12 cellular contexts compared by ENCODE assay signal in genomic region chr11:111913031-111913861, GRCh38. TPM values are rescaled to one million over a fixed set of nuclear protein-coding genes. Genes with fewer than 3 reads are reported as not detected.
DNase-seq lines count a peak whose midpoint lies in the region; ATAC-seq lines count a peak whose summit lies in the region.
"Had no signal": no experiment of that assay in that cellular context is flagged by ENCODE, and none has a peak within 500 bp of the region (broad histone marks: within the 10 kb centered on the region; RNA-seq: fewer than 3 reads in every experiment).

No MANE protein-coding gene starts in this region.

- POLR2A ChIA-PET in naive thymus-derived CD8-positive, alpha-beta T cell (lab: Charles Lee): interaction anchor here (0.9 kb wide), 1 partner anchor 15 kb away, joined by 3 read pairs; no protein-coding TSS in a partner anchor

- H3K36me3 ChIP-seq in trophoblast cell (ENCODE audit: control insufficient read depth in 1 of 2, insufficient read depth in 2 of 2, low read length in 2 of 2): no peaks in the 10 kb centered on the region
- H3K36me3 ChIP-seq in effector memory CD4-positive, alpha-beta T cell (ENCODE audit: control insufficient read depth, insufficient read depth, low read length): no peaks in the 10 kb centered on the region

- H3K27me3 Mint-ChIP-seq in naive thymus-derived CD8-positive, alpha-beta T cell: peaks cover 28 to 76% (median 42%) of the 10 kb centered on the region in 5 donors

- peak overlapping the region in 1 of 10 donors; percentile 3 for H3K4me3 Mint-ChIP-seq in naive thymus-derived CD8-positive, alpha-beta T cell
- H3K4me3 Mint-ChIP-seq: activated naive CD8-positive, alpha-beta T cell treated with anti-CD3 and anti-CD28 coated beads, Interleukin-2, amount 10 ng/mL, durations not matched to agents 7 days and 5 days had no signal

- no peak overlapping the region for H3K27ac Mint-ChIP-seq in naive thymus-derived CD8-positive, alpha-beta T cell
- H3K27ac Mint-ChIP-seq: activated naive CD8-positive, alpha-beta T cell treated with anti-CD3 and anti-CD28 coated beads, Interleukin-2, amount 10 ng/mL, durations not matched to agents 7 days and 5 days had no signal

- H3K79me1 ChIP-seq in trophoblast cell (ENCODE audit: low read length): peaks cover 8% of the 10 kb centered on the region

- peak overlapping the region; percentile 100 for H3K27ac ChIP-seq in right cardiac atrium (ENCODE audit: low read length)
- no peak overlapping the region for H3K27ac ChIP-seq in trophoblast cell (ENCODE audit: low read depth, low read length)
- H3K27ac ChIP-seq in effector memory CD4-positive, alpha-beta T cell (ENCODE audit: insufficient read depth, low read length, poor library complexity, severe bottlenecking): no peak overlapping the region
- H3K27ac ChIP-seq: foreskin keratinocyte had no signal

- no peak overlapping the region for H4K12ac ChIP-seq in trophoblast cell (ENCODE audit: low read depth, low read length)

- H3K36me3 Mint-ChIP-seq in naive thymus-derived CD8-positive, alpha-beta T cell: peaks cover 0 to 4% (median 0%) of the 10 kb centered on the region in 3 donors
- H3K36me3 Mint-ChIP-seq: activated naive CD8-positive, alpha-beta T cell treated with anti-CD3 and anti-CD28 coated beads, Interleukin-2, amount 10 ng/mL, durations not matched to agents 7 days and 5 days had no signal

- H3K9me3 ChIP-seq in right cardiac atrium (ENCODE audit: control insufficient read depth, low read length) (no peaks in the 10 kb centered on the region), trophoblast cell (ENCODE audit: insufficient read depth, low read depth, low read length) (peaks cover 2% of the 10 kb centered on the region)
- H3K9me3 ChIP-seq in effector memory CD4-positive, alpha-beta T cell (ENCODE audit: control insufficient read depth, low read length): no peaks in the 10 kb centered on the region

- H3K9ac ChIP-seq in trophoblast cell (ENCODE audit: low read length): no peak overlapping the region

- intact Hi-C loops in Right ventricle myocardium inferior (cut with DNase I) (no loop called here), cardiac septum (cut with DNase I) (no loop called here), right cardiac atrium (cut with DNase I) (loop anchor here in 1 of 4 donors (5.0 kb wide), 1 partner anchor 36 kb away; the partner anchor contains the start of genes CFAP68 and FDXACB1)

- no peak overlapping the region for H2BK120ac ChIP-seq in trophoblast cell (ENCODE audit: insufficient read depth, low read length, poor library complexity)

- no peak overlapping the region for H4K8ac ChIP-seq in trophoblast cell (ENCODE audit: low read depth, low read length)

- no peak overlapping the region for H3K14ac ChIP-seq in trophoblast cell (ENCODE audit: low read length)

- no peak overlapping the region for H3K4ac ChIP-seq in trophoblast cell (ENCODE audit: low read depth, low read length)

- no peak overlapping the region for H3K4me2 ChIP-seq in trophoblast cell (ENCODE audit: low read length)

- ATAC-seq in Right ventricle myocardium inferior (peak; percentile 26), right cardiac atrium (peak; percentile 19 to 28)
- no peak for ATAC-seq in naive thymus-derived CD8-positive, alpha-beta T cell
- ATAC-seq: foreskin keratinocyte had no signal

- whole genome bisulfite sequencing in right cardiac atrium: 25% methylated on average over 24 of the region's 24 CpGs
- no CpG with 5 or more reads among the region's 24 CpGs for WGBS in trophoblast cell (ENCODE audit: extremely low coverage, insufficient coverage, insufficient read length)

- no peak overlapping the region for H3K18ac ChIP-seq in trophoblast cell (ENCODE audit: low read length)

- H3K9me3 Mint-ChIP-seq in naive thymus-derived CD8-positive, alpha-beta T cell: no peaks in the 10 kb centered on the region
- H3K9me3 Mint-ChIP-seq: activated naive CD8-positive, alpha-beta T cell treated with anti-CD3 and anti-CD28 coated beads, Interleukin-2, amount 10 ng/mL, durations not matched to agents 7 days and 5 days had no signal

- DNase-seq in Right ventricle myocardium inferior (ENCODE audit: missing footprints): peak; percentile 67
- DNase-seq in cardiac septum (ENCODE audit: low spot score): no peak
- peak; percentile 40 to 83 (median 75) for DNase-seq in right cardiac atrium
- no peak for DNase-seq in trophoblast cell
- no peak for DNase-seq in effector memory CD4-positive, alpha-beta T cell
- DNase-seq in activated CD8-positive, alpha-beta memory T cell treated with anti-CD3 and anti-CD28 coated beads, Interleukin-2, amount 50 U/mL, for 48 hours: no peak
- DNase-seq in T1000 (lab: John Stamatoyannopoulos, UW): no peak
- no peak for DNase-seq in naive thymus-derived CD8-positive, alpha-beta T cell
- DNase-seq: activated CD4-positive, alpha-beta T cell treated with anti-CD3 and anti-CD28 coated beads, Interleukin-2, amount 50 U/mL, for 48 hours; activated naive CD8-positive, alpha-beta T cell treated with anti-CD3 and anti-CD28 coated beads, Interleukin-2, amount 10 ng/mL, durations not matched to agents 7 days and 5 days had no signal

- H3K79me2 ChIP-seq in trophoblast cell (ENCODE audit: control insufficient read depth, insufficient read depth, low read length, poor library complexity): no peaks in the 10 kb centered on the region

- H3K4me1 Mint-ChIP-seq in naive thymus-derived CD8-positive, alpha-beta T cell: peaks cover 0 to 3% (median under 1%) of the 10 kb centered on the region in 4 donors
- H3K4me1 Mint-ChIP-seq: activated naive CD8-positive, alpha-beta T cell treated with anti-CD3 and anti-CD28 coated beads, Interleukin-2, amount 10 ng/mL, durations not matched to agents 7 days and 5 days had no signal

- H3K27me3 ChIP-seq in right cardiac atrium (ENCODE audit: control insufficient read depth, insufficient read depth) (no peaks in the 10 kb centered on the region), trophoblast cell (ENCODE audit: insufficient read depth, low read length) (no peaks in the 10 kb centered on the region)
- peaks cover 17% of the 10 kb centered on the region for H3K27me3 ChIP-seq in effector memory CD4-positive, alpha-beta T cell (replicated peaks; ENCODE audit: control insufficient read depth, insufficient read depth, low read length, poor library complexity, severe bottlenecking)

- no peaks in the 10 kb centered on the region for H3K4me1 ChIP-seq in right cardiac atrium (ENCODE audit: control insufficient read depth, insufficient read depth, low read length)
- peaks cover 20 to 24% of the 10 kb centered on the region in 2 experiments for H3K4me1 ChIP-seq in trophoblast cell (ENCODE audit: control insufficient read depth in 1 of 2, insufficient read depth in 2 of 2, low read length in 2 of 2)
- no peaks in the 10 kb centered on the region for H3K4me1 ChIP-seq in effector memory CD4-positive, alpha-beta T cell (ENCODE audit: control insufficient read depth, insufficient read depth, low read length, poor library complexity, severe bottlenecking)

- no peak overlapping the region for H2AFZ ChIP-seq in trophoblast cell (ENCODE audit: insufficient read depth, low read length, poor library complexity)

- no peak overlapping the region for H3K23ac ChIP-seq in trophoblast cell (ENCODE audit: low read length)

- H2BK12ac ChIP-seq in trophoblast cell (ENCODE audit: low read length): peak overlapping the region; percentile 34

- H3K4me3 ChIP-seq in right cardiac atrium (ENCODE audit: low read length): peak overlapping the region; percentile 55
- H3K4me3 ChIP-seq in trophoblast cell (ENCODE audit: low read depth, low read length): no peak overlapping the region
- no peak overlapping the region for H3K4me3 ChIP-seq in effector memory CD4-positive, alpha-beta T cell (ENCODE audit: insufficient read depth, low read depth, low read length, poor library complexity, severe bottlenecking)

- no peak overlapping the region for H2AK5ac ChIP-seq in trophoblast cell (ENCODE audit: low read length)

- H4K91ac ChIP-seq in trophoblast cell (ENCODE audit: low read depth, low read length): peak overlapping the region; percentile 4

- no peak overlapping the region for H2BK5ac ChIP-seq in trophoblast cell (ENCODE audit: low read depth, low read length, poor library complexity)

RNA-seq across cellular contexts. Expression of gene HSPB2, which starts 0.7 kb away (rescaled TPM):
- 43.7 TPM for total RNA-seq in Right ventricle myocardium inferior
- total RNA-seq in cardiac septum: 59.9 TPM
- 100 to 1,000 TPM in 1 of 4 donors, 10 to 100 TPM in 3; 38.0 to 103 (median 69.2) TPM for total RNA-seq in right cardiac atrium
- polyA plus RNA-seq in right cardiac atrium: 106 TPM
- polyA plus RNA-seq in trophoblast cell (2013): 0.05 TPM in 1 of 2 replicates, not detected in the other
- under 1 TPM in 1 of 2 experiments, not detected in 1; 0.27 TPM for total RNA-seq in naive thymus-derived CD8-positive, alpha-beta T cell
- polyA plus RNA-seq in naive thymus-derived CD8-positive, alpha-beta T cell: not detected
- total RNA-seq: A172, foreskin keratinocyte had no signal

RNA-seq across cellular contexts. Expression of gene CRYAB, which starts 1.7 kb away (rescaled TPM):
- total RNA-seq in Right ventricle myocardium inferior (7,453 TPM), cardiac septum (8,606 TPM), right cardiac atrium (1,000 to 10,000 TPM; 4,923 to 5,929 (median 5,581) TPM)
- 9,689 TPM for polyA plus RNA-seq in right cardiac atrium
- 13.0 and 16.7 TPM in 2 replicates for polyA plus RNA-seq in trophoblast cell (2013)
- total RNA-seq in naive thymus-derived CD8-positive, alpha-beta T cell: not detected
- not detected for polyA plus RNA-seq in naive thymus-derived CD8-positive, alpha-beta T cell
- total RNA-seq: A172; activated naive CD8-positive, alpha-beta T cell treated with anti-CD3 and anti-CD28 coated beads, Interleukin-2, amount 10 ng/mL, durations not matched to agents 7 days and 5 days had no signal

RNA-seq across cellular contexts. Expression of gene C11orf52, which starts 5.5 kb away (rescaled TPM):
- total RNA-seq in Right ventricle myocardium inferior (1.9 TPM), cardiac septum (2.6 TPM), right cardiac atrium (1 to 10 TPM; 2.2 to 5.5 (median 2.6) TPM)
- 4.1 TPM for polyA plus RNA-seq in right cardiac atrium
- 7.1 and 7.4 TPM in 2 replicates for polyA plus RNA-seq in trophoblast cell (2013)
- not detected for total RNA-seq in naive thymus-derived CD8-positive, alpha-beta T cell
- not detected for polyA plus RNA-seq in naive thymus-derived CD8-positive, alpha-beta T cell
- total RNA-seq: A172; activated naive CD8-positive, alpha-beta T cell treated with anti-CD3 and anti-CD28 coated beads, Interleukin-2, amount 10 ng/mL, durations not matched to agents 7 days and 5 days had no signal

RNA-seq across cellular contexts. Expression of gene DIXDC1, which starts 23.9 kb away (rescaled TPM):
- total RNA-seq in Right ventricle myocardium inferior (20.7 TPM), cardiac septum (29.0 TPM), right cardiac atrium (10 to 100 TPM; 23.1 to 34.8 (median 26.3) TPM)
- polyA plus RNA-seq in right cardiac atrium: 9.1 TPM
- 3.0 and 3.1 TPM in 2 replicates for polyA plus RNA-seq in trophoblast cell (2013)
- 1 to 10 TPM in 1 of 2 experiments, under 1 TPM in 1; 0.80 to 1.2 TPM for total RNA-seq in naive thymus-derived CD8-positive, alpha-beta T cell
- polyA plus RNA-seq in naive thymus-derived CD8-positive, alpha-beta T cell: 1 to 10 TPM in 1 of 3 donors, under 1 TPM in 2; 0.27 to 5.7 (median 0.81) TPM

RNA-seq across cellular contexts. Expression of gene CFAP68, which starts 33.9 kb away (rescaled TPM):
- total RNA-seq in Right ventricle myocardium inferior: 27.2 TPM
- 27.8 TPM for total RNA-seq in cardiac septum
- 10 to 100 TPM; 22.8 to 51.1 (median 32.0) TPM for total RNA-seq in right cardiac atrium
- polyA plus RNA-seq in right cardiac atrium: 51.5 TPM
- polyA plus RNA-seq in trophoblast cell (2013): 18.3 and 18.7 TPM in 2 replicates
- 10 to 100 TPM; 22.9 to 25.6 TPM for total RNA-seq in naive thymus-derived CD8-positive, alpha-beta T cell
- 10 to 100 TPM; 29.5 to 33.5 (median 33.4) TPM for polyA plus RNA-seq in naive thymus-derived CD8-positive, alpha-beta T cell

Comparison
In these comparisons a context has a peak if more than half of its experiments do, and no peak if none do; other contexts are left out.
1. DNase-seq: peak in Right ventricle myocardium inferior (single experiment) and right cardiac atrium (3 of 3); none in cardiac septum (single experiment), trophoblast cell (0 of 2), effector memory CD4-positive, alpha-beta T cell (0 of 3), activated CD8-positive, alpha-beta memory T cell treated with anti-CD3 and anti-CD28 coated beads, Interleukin-2, amount 50 U/mL, for 48 hours (single experiment), T1000 (single experiment) and naive thymus-derived CD8-positive, alpha-beta T cell (0 of 10).
2. ATAC-seq: peak in Right ventricle myocardium inferior (single experiment) and right cardiac atrium (2 of 2); none in naive thymus-derived CD8-positive, alpha-beta T cell (0 of 2).
3. RNA of gene HSPB2, which starts 0.7 kb away (total RNA-seq): 38.0 to 103 TPM in right cardiac atrium, 59.9 TPM in cardiac septum (single experiment) and 43.7 TPM in Right ventricle myocardium inferior (single experiment); 0.27 TPM in naive thymus-derived CD8-positive, alpha-beta T cell; every median in the first group is over 10 times any median in the second.
4. RNA of gene CRYAB, which starts 1.7 kb away (total RNA-seq): 8,606 TPM in cardiac septum (single experiment), 7,453 TPM in Right ventricle myocardium inferior (single experiment) and 4,923 to 5,929 TPM in right cardiac atrium; not detected in naive thymus-derived CD8-positive, alpha-beta T cell; every median in the first group is over 1,000 times any median in the second.